In genomic region chr3:154177406-154177805, GRCh38 we compare ENCODE assay signal across 18 cellular contexts.
"Had no signal": no experiment of that assay in that cellular context is flagged by ENCODE, and none has a peak within 500 bp of the region (broad histone marks: within the 10 kb centered on the region; RNA-seq: fewer than 3 reads in every experiment).

No MANE protein-coding gene starts in this region.

- H3K27ac ChIP-seq: cardiac muscle cell, gastrocnemius medialis, left lung, lower lobe of right lung, neutrophil, testis had no signal

- H3K27me3 ChIP-seq: cardiac muscle cell, gastrocnemius medialis, left lung, neutrophil, testis, transverse colon had no signal

- ATAC-seq: esophagus mucosa; gastrocnemius medialis; left lung; right cardiac atrium; stimulated activated memory B cell treated with anti-CD40 and anti-IgM and Interleukin-4, amounts not matched to agents 10 μg/mL and 1 μg/mL and 100 μg/mL, for 72 hours had no signal

- H3K4me3 ChIP-seq: cardiac muscle cell, gastrocnemius medialis, left lung, lower lobe of right lung, testis, transverse colon had no signal

- DNase-seq: endodermal cell; gastrocnemius medialis; glutamatergic neuron; left lung; lower lobe of right lung; midbrain; naive B cell; posterior cingulate gyrus; right cardiac atrium; stimulated activated CD4-positive, alpha-beta T cell treated with anti-CD3 and anti-CD28 coated beads, Interleukin-15, amount 100 ng/mL, for 24 hours; stimulated activated CD4-positive, alpha-beta T cell treated with anti-CD3 and anti-CD28 coated beads, Interleukin-1b, Interleukin-23, amount 100 ng/mL, for 48 hours; stimulated activated CD4-positive, alpha-beta T cell treated with anti-CD3 and anti-CD28 coated beads, Interleukin-4, amount 100 ng/mL, for 24 hours; testis; transverse colon had no signal

- H3K36me3 ChIP-seq: cardiac muscle cell, gastrocnemius medialis, left lung, lower lobe of right lung, neutrophil, transverse colon had no signal

- H3K4me1 ChIP-seq: gastrocnemius medialis, left lung, testis had no signal

- H3K9me3 ChIP-seq: gastrocnemius medialis, left lung, lower lobe of right lung, neutrophil, testis, transverse colon had no signal
